23 cellular contexts compared by ENCODE assay signal in the genomic region with DNA sequence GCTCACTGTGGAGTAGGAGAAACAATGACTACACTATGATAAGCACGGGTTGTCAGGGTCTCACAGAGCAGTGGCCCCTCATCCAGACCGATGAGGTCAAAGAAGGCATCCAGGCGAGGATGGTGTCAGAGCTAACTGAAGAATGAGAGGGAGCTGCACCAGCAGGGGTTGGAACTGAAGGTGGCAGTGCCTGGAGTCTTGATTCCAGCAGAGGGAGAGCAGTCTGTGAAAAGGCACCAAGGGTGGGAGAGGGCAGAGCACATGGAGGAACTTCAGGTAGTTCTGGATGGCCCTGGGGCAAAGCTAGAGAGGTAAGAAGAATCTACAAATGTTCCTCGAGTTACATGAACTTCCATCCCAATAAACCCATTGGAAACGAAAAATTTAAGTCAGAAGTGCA. TPM values are rescaled to one million over a fixed set of nuclear protein-coding genes. Genes with fewer than 3 reads are reported as not detected.
DNase-seq lines count a peak whose midpoint lies in the region; ATAC-seq, FAIRE-seq and TF ChIP-seq lines count a peak whose summit lies in the region.
"Had no signal": no experiment of that assay in that cellular context is flagged by ENCODE, and none has a peak within 500 bp of the region (broad histone marks: within the 10 kb centered on the region; RNA-seq: fewer than 3 reads in every experiment).

No MANE protein-coding gene starts in this region.

- H3K4me3 Mint-ChIP-seq in H9, result no peak overlapping the region; a peak in 1 of 5 replicates
- no peak overlapping the region for H3K4me3 Mint-ChIP-seq in WTC11
- H3K4me3 Mint-ChIP-seq: B cell; CD8-positive, alpha-beta T cell had no signal

- no peak overlapping the region for H3K27ac ChIP-seq in A549
- H3K27ac ChIP-seq in H9 (ENCODE audit: insufficient read length, low read depth, low read length), result no peak overlapping the region
- no peak overlapping the region for H3K27ac ChIP-seq in mesendoderm (ENCODE audit: low read depth, low read length)
- no peak overlapping the region for H3K27ac ChIP-seq in adrenal gland
- no peak overlapping the region for H3K27ac ChIP-seq in testis
- H3K27ac ChIP-seq: BLaER1 treated with 17β-estradiol and CSF1 and Interleukin-3, amounts not matched to agents 10 nM and 100 nM had no signal

- H3K36me3 ChIP-seq in mesendoderm (ENCODE audit: control insufficient read depth, insufficient read depth, low read length) (no peaks in the 10 kb centered on the region), adrenal gland (replicated peaks in 1 of 2) (peaks cover 0 to 13% of the 10 kb centered on the region in 2 donors), testis (ENCODE audit: low read depth, missing control alignments) (no peaks in the 10 kb centered on the region)

- no peak overlapping the region for H4K91ac ChIP-seq in H9 (ENCODE audit: insufficient read length, low read depth, low read length)

- H3K4ac ChIP-seq in H9 (ENCODE audit: low read depth, low read length), result no peak overlapping the region
- no peak overlapping the region for H3K4ac ChIP-seq in mesendoderm (ENCODE audit: low read depth, low read length)

- H3K23me2 ChIP-seq in H9 (ENCODE audit: insufficient read length, low read depth, low read length, poor library complexity, severe bottlenecking), result no peaks in the 10 kb centered on the region

- H4K5ac ChIP-seq in H9 (ENCODE audit: insufficient read length, low read depth, low read length), result no peak overlapping the region
- no peak overlapping the region for H4K5ac ChIP-seq in mesendoderm (ENCODE audit: low read length)

- no peak for TF ChIP-seq EP300 in A549 (IDR thresholded peaks at IDR 0.05)

- H2BK5ac ChIP-seq in H9 (ENCODE audit: insufficient read length, low read length) (no peak overlapping the region), mesendoderm (ENCODE audit: low read length) (no peak overlapping the region)

- no peak overlapping the region for H2BK12ac ChIP-seq in H9 (ENCODE audit: insufficient read length, low read depth, low read length)

- no peaks in the 10 kb centered on the region for H3K79me1 ChIP-seq in H9 (ENCODE audit: insufficient read depth, low read depth, low read length, poor library complexity, severe bottlenecking)
- no peaks in the 10 kb centered on the region for H3K79me1 ChIP-seq in mesendoderm (ENCODE audit: low read length)

- H3K4me1 ChIP-seq in A549 (peaks cover 9% of the 10 kb centered on the region; the same call in 2 of the 3 replicates), H9 (ENCODE audit: insufficient read depth, low read length) (no peaks in the 10 kb centered on the region), mesendoderm (ENCODE audit: control insufficient read depth, low read depth, low read length) (no peaks in the 10 kb centered on the region), adrenal gland (replicated peaks in 1 of 2) (peaks cover 0 to 8% of the 10 kb centered on the region in 2 donors), testis (no peaks in the 10 kb centered on the region)

- H3K14ac ChIP-seq in H9 (ENCODE audit: insufficient read depth, low read length), result no peak overlapping the region; the same call in 1 of the 2 replicates

- H3K36me3 Mint-ChIP-seq in H9 (ENCODE audit: insufficient read depth in 1 of 3, low read depth in 3 of 3) (peaks cover 8 to 18% (median 17%) of the 10 kb centered on the region in 3 experiments), WTC11 (peaks cover 8% of the 10 kb centered on the region)

- H2AFZ ChIP-seq in H9 (ENCODE audit: low read length), result no peak overlapping the region

- TF ChIP-seq POLR2A in A549 (IDR thresholded peaks at IDR 0.05; ENCODE audit: low read length) (no peak), adrenal gland (IDR thresholded peaks at IDR 0.05) (no peak), testis (IDR thresholded peaks at IDR 0.05) (no peak)

- no peak for FAIRE-seq in A549 (lab: Jason Lieb, UNC)
- FAIRE-seq: GM12878, GM19239, H1 had no signal

- H3K9ac ChIP-seq in H9 (ENCODE audit: extremely low read depth, insufficient read length, low read length), result no peak overlapping the region
- no peak overlapping the region for H3K9ac ChIP-seq in mesendoderm (ENCODE audit: low read length)
- H3K9ac ChIP-seq: BLaER1 treated with 17β-estradiol and CSF1 and Interleukin-3, amounts not matched to agents 10 nM and 100 nM had no signal

- H3K18ac ChIP-seq in H9 (ENCODE audit: insufficient read length, low read depth, low read length) (no peak overlapping the region), mesendoderm (ENCODE audit: low read length) (no peak overlapping the region)

- POLR2A ChIA-PET in A549 (lab: Yijun Ruan, JAX) (no interaction called here), WTC11 (lab: Charles Lee) (interaction anchor here (0.6 kb wide), 1 partner anchor 194 kb away, joined by 3 read pairs; no protein-coding TSS in a partner anchor)

- H3K27me3 Mint-ChIP-seq in H9 (ENCODE audit: low read depth), result no peaks in the 10 kb centered on the region
- H3K27me3 Mint-ChIP-seq in WTC11 (ENCODE audit: low read depth), result no peaks in the 10 kb centered on the region
- H3K27me3 Mint-ChIP-seq: B cell had no signal

- 52% methylated on average over 5 of the region's 5 CpGs for WGBS in A549 (ENCODE audit: missing lambda C conversion rate)
- no CpG with 5 or more reads among the region's 5 CpGs for WGBS in H9 (ENCODE audit: extremely low coverage, insufficient read length, low lambda C conversion rate)
- WGBS in mesendoderm (ENCODE audit: extremely low coverage, insufficient coverage, low lambda C conversion rate), result no CpG with 5 or more reads among the region's 5 CpGs
- 82 to 92% (median 86%) methylated on average over 5 of the region's 5 CpGs for WGBS in adrenal gland, 4 donors
- 83 to 88% methylated on average over 5 of the region's 5 CpGs for WGBS in testis, 2 donors

- H3K4me1 Mint-ChIP-seq in H9 (no peaks in the 10 kb centered on the region), WTC11 (no peaks in the 10 kb centered on the region)
- H3K4me1 Mint-ChIP-seq: B cell had no signal

- H2AK5ac ChIP-seq in H9 (ENCODE audit: insufficient read length, low read length) (no peak overlapping the region), mesendoderm (ENCODE audit: low read length) (no peak overlapping the region)

- no peak overlapping the region for H4K8ac ChIP-seq in H9 (replicated peaks; ENCODE audit: insufficient read length, low read depth, low read length)
- H4K8ac ChIP-seq in mesendoderm (ENCODE audit: low read depth, low read length), result no peak overlapping the region

- H4K20me1 ChIP-seq in H9 (ENCODE audit: control insufficient read depth, insufficient read depth, insufficient read length), result no peaks in the 10 kb centered on the region
- H4K20me1 ChIP-seq: BLaER1 treated with 17β-estradiol and CSF1 and Interleukin-3, amounts not matched to agents 10 nM and 100 nM had no signal

- no peak overlapping the region for H3T11ph ChIP-seq in H9 (ENCODE audit: low read length)

- H3K9me3 ChIP-seq in A549, result no peaks in the 10 kb centered on the region
- no peaks in the 10 kb centered on the region for H3K9me3 ChIP-seq in H9 (ENCODE audit: control insufficient read depth, low read depth, low read length)
- no peaks in the 10 kb centered on the region for H3K9me3 ChIP-seq in adrenal gland (replicated peaks in 1 of 3)
- H3K9me3 ChIP-seq in testis, result no peaks in the 10 kb centered on the region
- H3K9me3 ChIP-seq: BLaER1 treated with 17β-estradiol and CSF1 and Interleukin-3, amounts not matched to agents 10 nM and 100 nM had no signal

- H3K56ac ChIP-seq in H9 (ENCODE audit: insufficient read length, low read depth, low read length), result no peak overlapping the region
- peak overlapping the region; percentile 17 for H3K56ac ChIP-seq in mesendoderm (ENCODE audit: low read length)

- H2BK15ac ChIP-seq in H9 (ENCODE audit: low read depth, low read length) (no peak overlapping the region), mesendoderm (replicated peaks; ENCODE audit: low read depth) (no peak overlapping the region)

- CTCF ChIA-PET in A549 (lab: Yijun Ruan, JAX), result interaction anchor here (0.7 to 4.0 kb wide), 4 partner anchors 15 to 189 kb away, joined by 3 to 17 read pairs (median 3); no protein-coding TSS in a partner anchor
- CTCF ChIA-PET in WTC11 (lab: Charles Lee), result interaction anchor here (1.0 kb wide), 1 partner anchor 13 kb away, joined by 3 read pairs; a partner anchor contains a TSS

- H3K4me3 ChIP-seq in A549 (no peak overlapping the region), mesendoderm (ENCODE audit: low read length) (no peak overlapping the region), adrenal gland (no peak overlapping the region), testis (no peak overlapping the region)
- H3K4me3 ChIP-seq: BLaER1 treated with 17β-estradiol and CSF1 and Interleukin-3, amounts not matched to agents 10 nM and 100 nM; GM12878 had no signal

- intact Hi-C loops in adrenal gland (cut with DNase I), result no loop called here
- intact Hi-C loops in testis (cut with DNase I; ENCODE audit: low total_unique reads), result no loop called here

- DNase-seq in A549 (ENCODE audit: low read depth in 1 of 2, low spot score in 1 of 2) (no peak), H9 (no peak), WTC11 (ENCODE audit: low spot score) (no peak), mesendoderm (peak; percentile 36), adrenal gland (no peak), putamen (ENCODE audit: low spot score) (no peak), testis (no peak)
- DNase-seq: 8988T; Calu3; CD8-positive, alpha-beta T cell; DMS53; DND-41; EL; HCEC 1CT; IMR-90; KBM-7 had no signal

- H3K27me3 ChIP-seq in H9 (ENCODE audit: insufficient read depth, low read length) (no peaks in the 10 kb centered on the region), mesendoderm (ENCODE audit: insufficient read depth, low read length, poor library complexity) (no peaks in the 10 kb centered on the region), adrenal gland (no peaks in the 10 kb centered on the region), testis (no peaks in the 10 kb centered on the region)
- H3K27me3 ChIP-seq: BLaER1 treated with 17β-estradiol and CSF1 and Interleukin-3, amounts not matched to agents 10 nM and 100 nM had no signal

- H3K23ac ChIP-seq in H9 (ENCODE audit: insufficient read length, low read depth, low read length) (no peak overlapping the region), mesendoderm (ENCODE audit: low read length) (no peak overlapping the region)

- H2BK20ac ChIP-seq in H9 (ENCODE audit: low read depth, low read length, poor library complexity, severe bottlenecking), result no peak overlapping the region

- TF ChIP-seq CTCF in A549 (IDR thresholded peaks at IDR 0.05), result no peak
- TF ChIP-seq CTCF in H9 (conservative IDR thresholded peaks at IDR 0.05), result peak; percentile 26; the same call in 2 of the 3 replicates
- TF ChIP-seq CTCF in WTC11 (IDR thresholded peaks at IDR 0.05), result no peak
- TF ChIP-seq CTCF in adrenal gland (IDR thresholded peaks at IDR 0.05), result no peak
- TF ChIP-seq CTCF in testis (IDR thresholded peaks at IDR 0.05), result no peak

- no peaks in the 10 kb centered on the region; a peak in 1 of 5 replicates for H3K9me3 Mint-ChIP-seq in H9
- peaks cover 6% of the 10 kb centered on the region for H3K9me3 Mint-ChIP-seq in WTC11
- H3K9me3 Mint-ChIP-seq: CD8-positive, alpha-beta T cell had no signal

- H3K27ac Mint-ChIP-seq in H9 (no peak overlapping the region; a peak in 2 of 7 replicates), WTC11 (no peak overlapping the region)
- H3K27ac Mint-ChIP-seq: B cell; CD8-positive, alpha-beta T cell had no signal

- H2BK120ac ChIP-seq in H9 (ENCODE audit: low read depth, low read length, poor library complexity, severe bottlenecking) (no peak overlapping the region), mesendoderm (ENCODE audit: low read depth, low read length) (no peak overlapping the region)

- H3K4me2 ChIP-seq in A549 (no peak overlapping the region), H9 (ENCODE audit: insufficient read depth, insufficient read length, low read length) (no peak overlapping the region), mesendoderm (ENCODE audit: low read length) (no peak overlapping the region)

- ATAC-seq in A549 (peak; percentile 36 to 44; a peak in 4 of 6 replicates), WTC11 (peak; percentile 57), GM19395 (IDR thresholded peaks at IDR 0.05; ENCODE audit: unreplicated experiment) (no peak)
- ATAC-seq: CD8-positive, alpha-beta T cell; GM12878 had no signal

- H3K79me2 ChIP-seq in H9 (ENCODE audit: insufficient read depth, low read length) (no peaks in the 10 kb centered on the region), mesendoderm (ENCODE audit: control insufficient read depth, insufficient read depth, low read length) (no peaks in the 10 kb centered on the region)

- no peak for TF ChIP-seq RAD21 in A549 (conservative IDR thresholded peaks at IDR 0.05 in 1 of 2, IDR thresholded peaks at IDR 0.05 in 1 of 2)

RNA-seq across cellular contexts. Expression of a gene that starts 12.6 kb away (rescaled TPM):
- polyA plus RNA-seq in A549 (2011; rRNA removed), result 29.9 and 31.9 TPM in 2 replicates
- 20.6 and 21.5 TPM in 2 replicates for polyA plus RNA-seq in A549 (2012; cell fraction: cytosol; rRNA removed)
- polyA plus RNA-seq in A549 (2012; cell fraction: nucleus; rRNA removed), result 47.6 and 52.1 TPM in 2 replicates
- 14.6 to 17.8 TPM (median 15.3 TPM) in 3 replicates for polyA plus RNA-seq in A549 (2017; fragmentation: RNase III; extraction: RNeasy Plus Mini Kit Qiagen cat#74134 plus additional on column Dnase treatment)
- polyA minus RNA-seq in A549 (2011; rRNA and poly(A)+ RNA removed), result 25.7 and 29.4 TPM in 2 replicates
- 7.4 and 7.6 TPM in 2 replicates for total RNA-seq in H9 (2021)
- total RNA-seq in WTC11 (2021), result 9.7 to 10.8 TPM (median 10.6 TPM) in 3 replicates
- 5.0 TPM for polyA plus RNA-seq in mesendoderm (2013, experiment 1 of 2)
- 4.7 TPM for polyA plus RNA-seq in mesendoderm (2013, experiment 2 of 2)
- total RNA-seq in adrenal gland, result 10 to 100 TPM; 12.3 to 37.0 (median 25.3) TPM
- 10 to 100 TPM; 18.9 to 69.0 (median 63.1) TPM for polyA plus RNA-seq in adrenal gland
- 10 to 100 TPM; 38.4 to 51.6 TPM for total RNA-seq in testis
- polyA plus RNA-seq in testis (ENCODE audit: insufficient read depth, low read depth, low replicate concordance), result 26.2 TPM

RNA-seq across cellular contexts. Expression of a gene that starts 12.9 kb away (rescaled TPM):
- polyA plus RNA-seq in A549 (2011; rRNA removed), result 51.6 and 52.3 TPM in 2 replicates
- polyA plus RNA-seq in A549 (2012; cell fraction: cytosol; rRNA removed), result 19.8 and 25.3 TPM in 2 replicates
- 70.6 and 78.0 TPM in 2 replicates for polyA plus RNA-seq in A549 (2012; cell fraction: nucleus; rRNA removed)
- 40.8 to 43.3 TPM (median 42.3 TPM) in 3 replicates for polyA plus RNA-seq in A549 (2017; fragmentation: RNase III; extraction: RNeasy Plus Mini Kit Qiagen cat#74134 plus additional on column Dnase treatment)
- polyA minus RNA-seq in A549 (2011; rRNA and poly(A)+ RNA removed), result 56.6 and 65.7 TPM in 2 replicates
- total RNA-seq in H9 (2021), result 14.7 and 16.7 TPM in 2 replicates
- 18.9 to 24.4 TPM (median 21.6 TPM) in 3 replicates for total RNA-seq in WTC11 (2021)
- polyA plus RNA-seq in mesendoderm (2013, experiment 1 of 2), result 6.9 TPM
- polyA plus RNA-seq in mesendoderm (2013, experiment 2 of 2), result 7.5 TPM
- total RNA-seq in adrenal gland, result 100 to 1,000 TPM in 7 of 8 donors, 10 to 100 TPM in 1; 93.8 to 178 (median 131) TPM
- polyA plus RNA-seq in adrenal gland, result 100 to 1,000 TPM in 1 of 3 donors, 10 to 100 TPM in 2; 26.1 to 209 (median 60.7) TPM
- total RNA-seq in testis, result 10 to 100 TPM; 54.0 to 60.5 TPM
- 49.7 TPM for polyA plus RNA-seq in testis (ENCODE audit: insufficient read depth, low read depth, low replicate concordance)

RNA-seq across cellular contexts. Expression of a gene that starts 39.4 kb away (rescaled TPM):
- polyA plus RNA-seq in A549 (2011; rRNA removed), result 159 and 177 TPM in 2 replicates
- 83.2 and 85.0 TPM in 2 replicates for polyA plus RNA-seq in A549 (2012; cell fraction: cytosol; rRNA removed)
- 54.5 and 62.1 TPM in 2 replicates for polyA plus RNA-seq in A549 (2012; cell fraction: nucleus; rRNA removed)
- polyA plus RNA-seq in A549 (2017; fragmentation: RNase III; extraction: RNeasy Plus Mini Kit Qiagen cat#74134 plus additional on column Dnase treatment), result 97.1 to 98.9 TPM (median 98.3 TPM) in 3 replicates
- polyA minus RNA-seq in A549 (2011; rRNA and poly(A)+ RNA removed), result 54.7 and 65.4 TPM in 2 replicates
- 47.7 and 47.8 TPM in 2 replicates for total RNA-seq in H9 (2021)
- 42.2 to 43.9 TPM (median 43.7 TPM) in 3 replicates for total RNA-seq in WTC11 (2021)
- 40.7 TPM for polyA plus RNA-seq in mesendoderm (2013, experiment 1 of 2)
- 39.8 TPM for polyA plus RNA-seq in mesendoderm (2013, experiment 2 of 2)
- 100 to 1,000 TPM; 130 to 186 (median 145) TPM for total RNA-seq in adrenal gland
- polyA plus RNA-seq in adrenal gland, result 10 to 100 TPM; 14.8 to 94.4 (median 25.0) TPM
- total RNA-seq in testis, result 100 to 1,000 TPM; 115 to 143 TPM
- polyA plus RNA-seq in testis (ENCODE audit: insufficient read depth, low read depth, low replicate concordance), result 80.6 TPM

RNA-seq across cellular contexts. Expression of a gene that starts 43.0 kb away (rescaled TPM):
- polyA plus RNA-seq in A549 (2011; rRNA removed) (81.0 and 94.6 TPM in 2 replicates), A549 (2017; fragmentation: RNase III; extraction: RNeasy Plus Mini Kit Qiagen cat#74134 plus additional on column Dnase treatment) (53.0 to 61.3 TPM (median 57.5 TPM) in 3 replicates), adrenal gland (100 to 1,000 TPM in 1 of 3 donors, 10 to 100 TPM in 2; 13.8 to 192 (median 71.2) TPM), testis (ENCODE audit: insufficient read depth, low read depth, low replicate concordance) (74.5 TPM)
- polyA plus RNA-seq in A549 (2012; cell fraction: cytosol; rRNA removed), result 127 and 130 TPM in 2 replicates
- polyA plus RNA-seq in A549 (2012; cell fraction: nucleus; rRNA removed), result 94.4 and 121 TPM in 2 replicates
- polyA minus RNA-seq in A549 (2011; rRNA and poly(A)+ RNA removed), result 57.0 and 66.1 TPM in 2 replicates
- total RNA-seq in H9 (2021) (72.8 and 78.8 TPM in 2 replicates), WTC11 (2021) (117 to 139 TPM (median 131 TPM) in 3 replicates), adrenal gland (100 to 1,000 TPM in 1 of 8 donors, 10 to 100 TPM in 7; 17.5 to 104 (median 41.4) TPM), testis (10 to 100 TPM; 17.7 to 29.4 TPM)
- polyA plus RNA-seq in mesendoderm (2013, experiment 1 of 2), result 110 TPM
- polyA plus RNA-seq in mesendoderm (2013, experiment 2 of 2), result 113 TPM

RNA-seq across cellular contexts. Expression of a gene that starts 51.3 kb away (rescaled TPM):
- polyA plus RNA-seq in A549 (2011; rRNA removed), result 1.3 and 1.8 TPM in 2 replicates
- 0.48 and 0.69 TPM in 2 replicates for polyA plus RNA-seq in A549 (2012; cell fraction: cytosol; rRNA removed)
- 2.1 and 3.2 TPM in 2 replicates for polyA plus RNA-seq in A549 (2012; cell fraction: nucleus; rRNA removed)
- polyA plus RNA-seq in A549 (2017; fragmentation: RNase III; extraction: RNeasy Plus Mini Kit Qiagen cat#74134 plus additional on column Dnase treatment), result 1.4 to 1.5 TPM (median 1.4 TPM) in 3 replicates
- polyA minus RNA-seq in A549 (2011; rRNA and poly(A)+ RNA removed), result 0.83 and 1.9 TPM in 2 replicates
- total RNA-seq in H9 (2021), result 0.61 TPM in 2 replicates
- 0.50 to 1.2 TPM (median 0.94 TPM) in 3 replicates for total RNA-seq in WTC11 (2021)
- polyA plus RNA-seq in mesendoderm (2013, experiment 1 of 2), result 0.17 TPM
- polyA plus RNA-seq in mesendoderm (2013, experiment 2 of 2), result 0.11 TPM
- 1 to 10 TPM in 1 of 8 donors, under 1 TPM in 2, not detected in 5; 0.69 to 1.4 (median 0.74) TPM for total RNA-seq in adrenal gland
- polyA plus RNA-seq in adrenal gland, result 1 to 10 TPM in 2 of 3 donors, under 1 TPM in 1; 0.53 to 4.2 (median 1.3) TPM
- total RNA-seq in testis, result 10 to 100 TPM; 11.2 to 13.6 TPM
- 15.9 TPM for polyA plus RNA-seq in testis (ENCODE audit: insufficient read depth, low read depth, low replicate concordance)
- total RNA-seq: G401, H1 had no signal
